ENCODE assay signal across 8 cellular contexts in genomic region chr1:185045793-185046441, GRCh38. TPM values are rescaled to one million over a fixed set of nuclear protein-coding genes. Genes with fewer than 3 reads are reported as not detected.
DNase-seq lines count a peak whose midpoint lies in the region; ATAC-seq and TF ChIP-seq lines count a peak whose summit lies in the region.

No MANE protein-coding gene starts in this region.

- H3K27ac ChIP-seq in CD4-positive, alpha-beta memory T cell (ENCODE audit: low read depth, low read length), result peak overlapping the region; percentile 71
- peak overlapping the region; percentile 56 for H3K27ac ChIP-seq in mammary epithelial cell (ENCODE audit: insufficient read depth, low read depth, low read length)

- peak overlapping the region; percentile 72 to 78 for H3K4me3 ChIP-seq in CD4-positive, alpha-beta memory T cell (ENCODE audit: low read length in 2 of 2)
- peak overlapping the region; percentile 69 to 96 (median 84) for H3K4me3 ChIP-seq in mammary epithelial cell (replicated peaks in 1 of 3; ENCODE audit: insufficient read depth in 1 of 3, low read depth in 2 of 3, low read length in 3 of 3)

- 0% methylated on average over 8 of the region's 57 CpGs for WGBS in mammary epithelial cell (ENCODE audit: low coverage, missing lambda C conversion rate)

- DNase-seq in CD4-positive, alpha-beta memory T cell, result peak; percentile 6 to 40 (median 16)
- DNase-seq in mammary epithelial cell (peak; percentile 28), islet precursor cell (peak; percentile 74)
- peak in 3 of 4 experiments; percentile 9 to 22 (median 20) for DNase-seq in stimulated activated CD4-positive, alpha-beta T cell treated with anti-CD3 and anti-CD28 coated beads, Interleukin-1b, Interleukin-23, amount 100 ng/mL, for 24 hours (ENCODE audit: low read depth in 4 of 4, low spot score in 1 of 4)
- no peak for DNase-seq in activated effector memory CD4-positive, alpha-beta T cell treated with Interleukin-2 at 50 U/mL for 16 hours

- BruUV-seq in mammary epithelial cell (replicated peaks; lab: Mats Ljungman, UMichigan), result no TSS peak

- H3K4me2 ChIP-seq in mammary epithelial cell (ENCODE audit: insufficient read depth, low read depth, low read length), result peak overlapping the region; percentile 97

- no peaks in the 10 kb centered on the region for H3K9me3 Mint-ChIP-seq in CD4-positive, alpha-beta memory T cell

- peaks cover 0 to 8% of the 10 kb centered on the region in 2 donors for H3K36me3 Mint-ChIP-seq in CD4-positive, alpha-beta memory T cell

- peak overlapping the region; percentile 75 for H3K9ac ChIP-seq in mammary epithelial cell (ENCODE audit: insufficient read depth, low read length)

- POLR2A ChIA-PET in CD4-positive, alpha-beta memory T cell (lab: Charles Lee; ENCODE audit: partially characterized antibody), result interaction anchor here (0.7 to 2.3 kb wide), 12 partner anchors 10 to 521 kb away, joined by 3 to 30 read pairs (median 3); partner anchors contain the start of genes EDEM3, IVNS1ABP, NIBAN1 and SWT1

- peak overlapping the region; percentile 94 to 99 (median 96) for H3K4me3 Mint-ChIP-seq in CD4-positive, alpha-beta memory T cell

- H4K20me1 ChIP-seq in mammary epithelial cell (ENCODE audit: insufficient read depth, low read length), result no peaks in the 10 kb centered on the region

- peaks cover 31% of the 10 kb centered on the region for H3K4me1 ChIP-seq in CD4-positive, alpha-beta memory T cell (ENCODE audit: insufficient read depth, low read length)
- peaks cover 14% of the 10 kb centered on the region for H3K4me1 ChIP-seq in mammary epithelial cell (ENCODE audit: insufficient read depth, low read length)

- peaks cover 50% of the 10 kb centered on the region for H3K79me2 ChIP-seq in mammary epithelial cell (ENCODE audit: insufficient read depth, low read length)

- CTCF ChIA-PET in CD4-positive, alpha-beta memory T cell (lab: Charles Lee; ENCODE audit: partially characterized antibody), result interaction anchor here (0.6 to 2.9 kb wide), 9 partner anchors 11 to 320 kb away, joined by 3 to 11 read pairs (median 3); no protein-coding TSS in a partner anchor
- CTCF ChIA-PET in mammary epithelial cell (lab: Charles Lee; ENCODE audit: low non-redundant PET), result no interaction called here

- peaks cover 35 to 58% (median 48%) of the 10 kb centered on the region in 4 donors for H3K4me1 Mint-ChIP-seq in CD4-positive, alpha-beta memory T cell

- peak; percentile 42 for ATAC-seq in GM19395 (IDR thresholded peaks at IDR 0.05; ENCODE audit: unreplicated experiment)
- peak; percentile 24 for ATAC-seq in HG03521 (IDR thresholded peaks at IDR 0.05; ENCODE audit: unreplicated experiment)
- ATAC-seq in SK-N-SH treated with all-trans-retinoic acid at 6 μM for 48 hours, result peak; percentile 82

- peak overlapping the region; percentile 74 to 95 (median 93) for H3K27ac Mint-ChIP-seq in CD4-positive, alpha-beta memory T cell

- intact Hi-C loops in CD4-positive, alpha-beta memory T cell (cut with micrococcal nuclease), result loop anchor here (1.0 to 5.0 kb wide), 4 partner anchors 74 to 291 kb away; partner anchors contain the start of genes IVNS1ABP, NIBAN1 and SWT1
- intact Hi-C loops in mammary epithelial cell (cut with micrococcal nuclease), result loop anchor here (2.0 kb wide), 1 partner anchor 111 kb away; the partner anchor contains the start of genes SWT1 and TRMT1L

- TF ChIP-seq CTCF in mammary epithelial cell (conservative IDR thresholded peaks at IDR 0.05 in 1 of 2, IDR thresholded peaks at IDR 0.05 in 1 of 2; ENCODE audit: extremely low read depth in 1 of 2, insufficient read depth in 1 of 2, low read depth in 1 of 2, low read length in 2 of 2), result no peak

- H3K27me3 Mint-ChIP-seq in CD4-positive, alpha-beta memory T cell, result no peaks in the 10 kb centered on the region

- dilution Hi-C loops in mammary epithelial cell (cut with HindIII; ENCODE audit: low sequenced_read_pairs), result no loop called here

- peaks cover 0 to 3% of the 10 kb centered on the region in 2 donors for H3K9me3 ChIP-seq in CD4-positive, alpha-beta memory T cell (ENCODE audit: control insufficient read depth in 1 of 2, low read length in 2 of 2)
- no peaks in the 10 kb centered on the region for H3K9me3 ChIP-seq in mammary epithelial cell (replicated peaks; ENCODE audit: insufficient read depth, low read length)

- H2AFZ ChIP-seq in mammary epithelial cell (ENCODE audit: low read depth, low read length), result peak overlapping the region; percentile 96

- in situ Hi-C loops in mammary epithelial cell (cut with MboI; ENCODE audit: low sequenced_read_pairs in 2 of 2), result no loop called here

- H3K36me3 ChIP-seq in CD4-positive, alpha-beta memory T cell (ENCODE audit: insufficient read depth, low read length), result no peaks in the 10 kb centered on the region
- H3K36me3 ChIP-seq in mammary epithelial cell (ENCODE audit: insufficient read depth, low read length), result no peaks in the 10 kb centered on the region

- H3K27me3 ChIP-seq in CD4-positive, alpha-beta memory T cell (ENCODE audit: insufficient read depth, low read length), result no peaks in the 10 kb centered on the region
- H3K27me3 ChIP-seq in mammary epithelial cell (ENCODE audit: insufficient read depth, low read length), result no peaks in the 10 kb centered on the region

TF ChIP-seq in SK-N-SH treated with all-trans-retinoic acid at 6 μM for 48 hours, 23 proteins besides CTCF, POLR2A, EP300 and RAD21:
- TF ChIP-seq TCF4 (CRISPR knock-in tag; IDR thresholded peaks at IDR 0.05; ENCODE audit: borderline replicate concordance) (no peak), PATZ1 (CRISPR knock-in tag; IDR thresholded peaks at IDR 0.05; ENCODE audit: borderline replicate concordance) (peak; percentile 65; the same call in 1 of the 2 replicates), ZFP3 (CRISPR knock-in tag; IDR thresholded peaks at IDR 0.05) (no peak)

RNA-seq across cellular contexts. Expression of gene RNF2, which starts 0.6 kb away (rescaled TPM):
- 10 to 100 TPM; 27.0 TPM for total RNA-seq in CD4-positive, alpha-beta memory T cell
- polyA plus RNA-seq in CD4-positive, alpha-beta memory T cell, result 10 to 100 TPM; 26.5 to 37.1 TPM
- 10 to 100 TPM; 25.5 to 29.3 TPM for total RNA-seq in mammary epithelial cell
- polyA plus RNA-seq in mammary epithelial cell, result 28.1 TPM
- polyA minus RNA-seq in mammary epithelial cell, result 33.6 TPM

Comparison
In these comparisons a context has a peak if more than half of its experiments do, and no peak if none do; other contexts are left out.
1. ATAC-seq: peak in every context shown above with its lines; median percentile 82 in SK-N-SH treated with all-trans-retinoic acid at 6 μM for 48 hours; 42 in GM19395; 24 in HG03521.